17 cellular contexts compared by ENCODE assay signal in genomic region chr14:57378661-57379060, GRCh38. TPM values are rescaled to one million over a fixed set of nuclear protein-coding genes. Genes with fewer than 3 reads are reported as not detected.
DNase-seq lines count a peak whose midpoint lies in the region; ATAC-seq, FAIRE-seq and TF ChIP-seq lines count a peak whose summit lies in the region.
"Had no signal": no experiment of that assay in that cellular context is flagged by ENCODE, and none has a peak within 500 bp of the region (broad histone marks: within the 10 kb centered on the region; RNA-seq: fewer than 3 reads in every experiment).

No MANE protein-coding gene starts in this region.

- DNase-seq in SK-N-SH (no peak), RCC 7860 (ENCODE audit: low spot score) (no peak), fibroblast of mammary gland (ENCODE audit: low read depth) (peak; percentile 42), smooth muscle cell (lab: John Stamatoyannopoulos, UW; ENCODE audit: unreplicated experiment) (no peak), left colon (no peak)
- DNase-seq in activated T-cell treated with anti-CD3 and anti-CD28 coated beads, Interleukin-2, amount 50 U/mL, for 1 hour = no peak
- DNase-seq: activated CD8-positive, alpha-beta T cell treated with anti-CD3 and anti-CD28 coated beads for 36 hours; activated naive CD8-positive, alpha-beta T cell treated with anti-CD3 and anti-CD28 coated beads, Interleukin-2, amount 50 U/mL, for 24 hours; Caco-2; colonic mucosa; NCI-H1092; NCI-H510A; posterior cingulate gyrus; stomach had no signal

- peak; percentile 47 for FAIRE-seq in RCC 7860 (lab: Jason Lieb, UNC)
- FAIRE-seq: urothelium cell line had no signal

- ATAC-seq in SK-N-SH treated with all-trans-retinoic acid at 6 μM for 48 hours (no peak), left colon (no peak), GM18873 (IDR thresholded peaks at IDR 0.05; ENCODE audit: low FRiP score, unreplicated experiment) (no peak)
- ATAC-seq: activated CD8-positive, alpha-beta T cell treated with anti-CD3 and anti-CD28 coated beads for 36 hours; activated naive CD8-positive, alpha-beta T cell treated with anti-CD3 and anti-CD28 coated beads, Interleukin-2, amount 50 U/mL, for 24 hours had no signal

- POLR2A ChIA-PET in SK-N-SH (lab: Yijun Ruan, JAX) = no interaction called here

- no peak for TF ChIP-seq EP300 in SK-N-SH (IDR thresholded peaks at IDR 0.05; ENCODE audit: borderline replicate concordance in 1 of 2, low read depth in 1 of 2, low read length in 1 of 2)

- no peak overlapping the region for H3K4me2 ChIP-seq in SK-N-SH
- no peak overlapping the region for H3K4me2 ChIP-seq in smooth muscle cell

- no peaks in the 10 kb centered on the region for H3K27me3 ChIP-seq in SK-N-SH (ENCODE audit: insufficient read depth)
- H3K27me3 ChIP-seq in smooth muscle cell (ENCODE audit: low read depth) = no peaks in the 10 kb centered on the region
- H3K27me3 ChIP-seq: colonic mucosa, stomach had no signal

- no peaks in the 10 kb centered on the region for H3K79me2 ChIP-seq in SK-N-SH (ENCODE audit: insufficient read depth)
- no peaks in the 10 kb centered on the region for H3K79me2 ChIP-seq in smooth muscle cell (ENCODE audit: low read depth)

- no peaks in the 10 kb centered on the region for H4K20me1 ChIP-seq in SK-N-SH (ENCODE audit: insufficient read depth)
- H4K20me1 ChIP-seq in smooth muscle cell (ENCODE audit: low read depth) = no peaks in the 10 kb centered on the region

- no peaks in the 10 kb centered on the region for H3K9me3 ChIP-seq in SK-N-SH
- H3K9me3 ChIP-seq in smooth muscle cell (replicated peaks; ENCODE audit: low read depth) = no peaks in the 10 kb centered on the region
- H3K9me3 ChIP-seq: Caco-2, colonic mucosa, stomach had no signal

- no peak for TF ChIP-seq RAD21 in SK-N-SH (IDR thresholded peaks at IDR 0.05; ENCODE audit: low read length)

- TF ChIP-seq CTCF in SK-N-SH (IDR thresholded peaks at IDR 0.05) (peak; percentile 54), fibroblast of mammary gland (conservative IDR thresholded peaks at IDR 0.05; ENCODE audit: control insufficient read depth, insufficient read depth, low read depth, low read length) (no peak), smooth muscle cell (IDR thresholded peaks at IDR 0.05; ENCODE audit: borderline replicate concordance, insufficient read depth, poor library complexity, severe bottlenecking) (peak; percentile 10)

- intact Hi-C loops in left colon (cut with DNase I, micrococcal nuclease) = no loop called here

- no peak overlapping the region for H3K9ac ChIP-seq in SK-N-SH
- no peak overlapping the region for H3K9ac ChIP-seq in smooth muscle cell (ENCODE audit: low read depth)

- H3K4me3 ChIP-seq in SK-N-SH (ENCODE audit: low read depth in 2 of 2, low read length in 1 of 2) (no peak overlapping the region), fibroblast of mammary gland (ENCODE audit: control insufficient read depth, low read depth, low read length) (no peak overlapping the region), smooth muscle cell (no peak overlapping the region)
- H3K4me3 ChIP-seq: colonic mucosa, stomach had no signal

- peaks cover 7% of the 10 kb centered on the region for H3F3A ChIP-seq in SK-N-SH (replicated peaks; ENCODE audit: insufficient read depth)
- H3F3A ChIP-seq in smooth muscle cell (ENCODE audit: low read depth) = peaks cover 7% of the 10 kb centered on the region

- 0 out of 4 replicates have a peak, but pooled peaks cover 0 to 4% of the 10 kb centered on the region in 2 experiments for H3K4me1 ChIP-seq in SK-N-SH (ENCODE audit: control insufficient read depth in 1 of 2, insufficient read depth in 2 of 2, low read depth in 1 of 2, low read length in 1 of 2)
- H3K4me1 ChIP-seq in smooth muscle cell (ENCODE audit: low read depth) = peaks cover 14% of the 10 kb centered on the region
- H3K4me1 ChIP-seq: colonic mucosa, stomach had no signal

- H3K9me2 ChIP-seq in SK-N-SH = no peaks in the 10 kb centered on the region

- H3K36me3 ChIP-seq in SK-N-SH (replicated peaks in 1 of 2; ENCODE audit: control insufficient read depth in 1 of 2, insufficient read depth in 2 of 2, low read length in 1 of 2) = no peaks in the 10 kb centered on the region
- no peaks in the 10 kb centered on the region for H3K36me3 ChIP-seq in smooth muscle cell (ENCODE audit: low read depth)
- H3K36me3 ChIP-seq: colonic mucosa, stomach had no signal

- CTCF ChIA-PET in SK-N-SH (lab: Yijun Ruan, JAX) = interaction anchor here (1.3 kb wide), 1 partner anchor 12 kb away, joined by 3 read pairs; the partner anchor contains the start of gene NAA30

- H3K27ac ChIP-seq in SK-N-SH (ENCODE audit: low read depth in 2 of 2, low read length in 1 of 2) (no peak overlapping the region), smooth muscle cell (ENCODE audit: low read depth) (no peak overlapping the region)
- H3K27ac ChIP-seq: colonic mucosa, stomach had no signal

- no peak overlapping the region for H2AFZ ChIP-seq in SK-N-SH (ENCODE audit: low read depth)
- H2AFZ ChIP-seq in smooth muscle cell (ENCODE audit: low read depth) = no peak overlapping the region

TF ChIP-seq in SK-N-SH, 30 proteins besides CTCF, POLR2A, EP300 and RAD21 (continues in another document):
- TF ChIP-seq RCOR1 (IDR thresholded peaks at IDR 0.05; ENCODE audit: low read length) (no peak), TEAD4 (IDR thresholded peaks at IDR 0.05; ENCODE audit: borderline replicate concordance, insufficient read depth) (no peak), USF1 (IDR thresholded peaks at IDR 0.05; ENCODE audit: borderline replicate concordance, low read depth) (no peak), POLR2AphosphoS5 (IDR thresholded peaks at IDR 0.05; ENCODE audit: low read depth, low read length) (no peak), TAF1 (IDR thresholded peaks at IDR 0.05; ENCODE audit: borderline replicate concordance, low read depth, low read length) (no peak), SIN3A (IDR thresholded peaks at IDR 0.05; ENCODE audit: borderline replicate concordance, low read depth, low read length) (no peak)
- TF ChIP-seq, protein P1, sequence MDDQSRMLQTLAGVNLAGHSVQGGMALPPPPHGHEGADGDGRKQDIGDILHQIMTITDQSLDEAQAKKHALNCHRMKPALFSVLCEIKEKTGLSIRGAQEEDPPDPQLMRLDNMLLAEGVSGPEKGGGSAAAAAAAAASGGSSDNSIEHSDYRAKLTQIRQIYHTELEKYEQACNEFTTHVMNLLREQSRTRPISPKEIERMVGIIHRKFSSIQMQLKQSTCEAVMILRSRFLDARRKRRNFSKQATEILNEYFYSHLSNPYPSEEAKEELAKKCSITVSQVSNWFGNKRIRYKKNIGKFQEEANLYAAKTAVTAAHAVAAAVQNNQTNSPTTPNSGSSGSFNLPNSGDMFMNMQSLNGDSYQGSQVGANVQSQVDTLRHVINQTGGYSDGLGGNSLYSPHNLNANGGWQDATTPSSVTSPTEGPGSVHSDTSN (IDR thresholded peaks at IDR 0.05) = no peak

TF ChIP-seq in SK-N-SH treated with all-trans-retinoic acid at 6 μM for 48 hours, 23 proteins besides CTCF, POLR2A, EP300 and RAD21:
- TF ChIP-seq, protein P2, sequence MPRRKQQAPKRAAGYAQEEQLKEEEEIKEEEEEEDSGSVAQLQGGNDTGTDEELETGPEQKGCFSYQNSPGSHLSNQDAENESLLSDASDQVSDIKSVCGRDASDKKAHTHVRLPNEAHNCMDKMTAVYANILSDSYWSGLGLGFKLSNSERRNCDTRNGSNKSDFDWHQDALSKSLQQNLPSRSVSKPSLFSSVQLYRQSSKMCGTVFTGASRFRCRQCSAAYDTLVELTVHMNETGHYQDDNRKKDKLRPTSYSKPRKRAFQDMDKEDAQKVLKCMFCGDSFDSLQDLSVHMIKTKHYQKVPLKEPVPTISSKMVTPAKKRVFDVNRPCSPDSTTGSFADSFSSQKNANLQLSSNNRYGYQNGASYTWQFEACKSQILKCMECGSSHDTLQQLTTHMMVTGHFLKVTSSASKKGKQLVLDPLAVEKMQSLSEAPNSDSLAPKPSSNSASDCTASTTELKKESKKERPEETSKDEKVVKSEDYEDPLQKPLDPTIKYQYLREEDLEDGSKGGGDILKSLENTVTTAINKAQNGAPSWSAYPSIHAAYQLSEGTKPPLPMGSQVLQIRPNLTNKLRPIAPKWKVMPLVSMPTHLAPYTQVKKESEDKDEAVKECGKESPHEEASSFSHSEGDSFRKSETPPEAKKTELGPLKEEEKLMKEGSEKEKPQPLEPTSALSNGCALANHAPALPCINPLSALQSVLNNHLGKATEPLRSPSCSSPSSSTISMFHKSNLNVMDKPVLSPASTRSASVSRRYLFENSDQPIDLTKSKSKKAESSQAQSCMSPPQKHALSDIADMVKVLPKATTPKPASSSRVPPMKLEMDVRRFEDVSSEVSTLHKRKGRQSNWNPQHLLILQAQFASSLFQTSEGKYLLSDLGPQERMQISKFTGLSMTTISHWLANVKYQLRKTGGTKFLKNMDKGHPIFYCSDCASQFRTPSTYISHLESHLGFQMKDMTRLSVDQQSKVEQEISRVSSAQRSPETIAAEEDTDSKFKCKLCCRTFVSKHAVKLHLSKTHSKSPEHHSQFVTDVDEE (CRISPR knock-in tag; IDR thresholded peaks at IDR 0.05) = no peak
- TF ChIP-seq, protein P3, sequence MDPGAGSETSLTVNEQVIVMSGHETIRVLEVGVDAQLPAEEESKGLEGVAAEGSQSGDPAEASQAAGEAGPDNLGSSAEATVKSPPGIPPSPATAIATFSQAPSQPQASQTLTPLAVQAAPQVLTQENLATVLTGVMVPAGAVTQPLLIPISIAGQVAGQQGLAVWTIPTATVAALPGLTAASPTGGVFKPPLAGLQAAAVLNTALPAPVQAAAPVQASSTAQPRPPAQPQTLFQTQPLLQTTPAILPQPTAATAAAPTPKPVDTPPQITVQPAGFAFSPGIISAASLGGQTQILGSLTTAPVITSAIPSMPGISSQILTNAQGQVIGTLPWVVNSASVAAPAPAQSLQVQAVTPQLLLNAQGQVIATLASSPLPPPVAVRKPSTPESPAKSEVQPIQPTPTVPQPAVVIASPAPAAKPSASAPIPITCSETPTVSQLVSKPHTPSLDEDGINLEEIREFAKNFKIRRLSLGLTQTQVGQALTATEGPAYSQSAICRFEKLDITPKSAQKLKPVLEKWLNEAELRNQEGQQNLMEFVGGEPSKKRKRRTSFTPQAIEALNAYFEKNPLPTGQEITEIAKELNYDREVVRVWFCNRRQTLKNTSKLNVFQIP (CRISPR knock-in tag; IDR thresholded peaks at IDR 0.05; ENCODE audit: borderline replicate concordance, low read depth) = no peak

RNA-seq across cellular contexts. Expression of gene NAA30, which starts 11.7 kb away (rescaled TPM):
- polyA plus RNA-seq in SK-N-SH (2012; rRNA removed) (3.0 and 4.3 TPM in 2 replicates), smooth muscle cell (7.4 and 11.0 TPM in 2 replicates)
- 4.2 and 5.1 TPM in 2 replicates for polyA plus RNA-seq in SK-N-SH (2012; cell fraction: cytosol; rRNA removed)
- 1.4 and 3.0 TPM in 2 replicates for polyA plus RNA-seq in SK-N-SH (2012; cell fraction: nucleus; rRNA removed)
- total RNA-seq in smooth muscle cell (24.0 and 27.2 TPM in 2 replicates), left colon (10 to 100 TPM; 15.6 to 21.4 TPM)
